28 cellular contexts compared by ENCODE assay signal in the genomic region with DNA sequence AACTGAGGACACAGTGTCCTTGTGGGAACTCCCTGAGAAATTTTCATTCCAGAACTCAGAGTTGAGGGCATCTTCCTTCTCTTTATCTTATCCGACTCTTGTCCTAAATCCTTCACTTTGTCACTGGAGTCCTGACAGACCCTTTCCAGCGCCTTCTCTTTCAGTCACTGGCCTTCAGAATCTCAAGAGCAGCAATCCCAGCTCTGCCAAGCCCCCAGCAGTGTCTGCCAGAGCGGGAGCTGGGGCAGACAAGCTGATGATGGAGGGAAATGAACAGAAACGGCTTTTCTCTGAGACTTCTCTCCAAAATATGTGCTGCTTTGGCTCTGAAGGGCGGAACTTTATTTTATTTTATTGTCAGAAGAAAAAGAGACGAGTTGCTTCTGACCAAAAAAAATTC. TPM values are rescaled to one million over a fixed set of nuclear protein-coding genes. Genes with fewer than 3 reads are reported as not detected.
DNase-seq lines count a peak whose midpoint lies in the region; ATAC-seq and TF ChIP-seq lines count a peak whose summit lies in the region.
"Had no signal": no experiment of that assay in that cellular context is flagged by ENCODE, and none has a peak within 500 bp of the region (broad histone marks: within the 10 kb centered on the region; RNA-seq: fewer than 3 reads in every experiment).

No MANE protein-coding gene starts in this region.

- no peaks in the 10 kb centered on the region for H3K27me3 ChIP-seq in heart left ventricle
- no peaks in the 10 kb centered on the region for H3K27me3 ChIP-seq in esophagus muscularis mucosa
- H3K27me3 ChIP-seq: BE2C, BLaER1 had no signal

- DNase-seq in left ventricle myocardium superior (peak; percentile 31), heart left ventricle (no peak), esophagus muscularis mucosa (ENCODE audit: extremely low spot score) (peak; percentile 60)
- DNase-seq: 8988T; ACHN; BE2C; C1 segment of cervical spinal cord; CD4-positive, alpha-beta memory T cell; CD4-positive, CD25-positive, alpha-beta regulatory T cell; CD8-positive, alpha-beta memory T cell; COR-L47; DMS 273 treated with DMSO at 0.1 percent for 48 hours; DMS153; DMS53; DMS79; DND-41; EL; GDM1 had no signal

- no peak for TF ChIP-seq CTCF in heart left ventricle (IDR thresholded peaks at IDR 0.05)
- TF ChIP-seq CTCF in esophagus muscularis mucosa (IDR thresholded peaks at IDR 0.05): no peak
- TF ChIP-seq CTCF in nephron (IDR thresholded peaks at IDR 0.05; ENCODE audit: unreplicated experiment in 3 of 3): no peak

- intact Hi-C loops in left ventricle myocardium superior (cut with micrococcal nuclease) (no loop called here), heart left ventricle (cut with DNase I) (no loop called here), esophagus muscularis mucosa (cut with DNase I) (no loop called here)

- H3K27ac ChIP-seq in heart left ventricle (no peak overlapping the region), esophagus muscularis mucosa (replicated peaks in 1 of 4) (no peak overlapping the region)
- H3K27ac ChIP-seq: BLaER1 had no signal

- ATAC-seq in left ventricle myocardium superior: no peak
- no peak for ATAC-seq in heart left ventricle
- no peak for ATAC-seq in GM19397 (IDR thresholded peaks at IDR 0.05; ENCODE audit: unreplicated experiment)
- ATAC-seq in HG03025 (IDR thresholded peaks at IDR 0.05; ENCODE audit: low FRiP score, unreplicated experiment): no peak
- ATAC-seq: GM12878 had no signal

- H3K36me3 ChIP-seq in heart left ventricle (no peaks in the 10 kb centered on the region), esophagus muscularis mucosa (no peaks in the 10 kb centered on the region)
- H3K36me3 ChIP-seq: BE2C, BLaER1 had no signal

- H3K4me1 Mint-ChIP-seq in nephron: peaks cover 32% of the 10 kb centered on the region
- H3K4me1 Mint-ChIP-seq: CD14-positive monocyte; CD4-positive, alpha-beta memory T cell; CD4-positive, CD25-positive, alpha-beta regulatory T cell; CD8-positive, alpha-beta memory T cell had no signal

- H3K27ac Mint-ChIP-seq in nephron: peak overlapping the region in 2 of 3 experiments; percentile 49 to 60
- H3K27ac Mint-ChIP-seq: CD14-positive monocyte; CD4-positive, alpha-beta memory T cell; CD4-positive, CD25-positive, alpha-beta regulatory T cell; CD8-positive, alpha-beta memory T cell had no signal

- H3K4me1 ChIP-seq in heart left ventricle (peaks cover 0 to 16% (median 4%) of the 10 kb centered on the region in 12 donors), esophagus muscularis mucosa (peaks cover 0 to 16% (median 15%) of the 10 kb centered on the region in 4 donors)
- H3K4me1 ChIP-seq: BE2C, BLaER1 had no signal

- H3K27me3 Mint-ChIP-seq in nephron (ENCODE audit: low read depth): peaks cover 12% of the 10 kb centered on the region

- no peak for TF ChIP-seq EP300 in esophagus muscularis mucosa (IDR thresholded peaks at IDR 0.05)

- 71 to 79% (median 74%) methylated on average over 6 of the region's 6 CpGs for whole genome bisulfite sequencing in heart left ventricle, 4 donors
- WGBS in esophagus muscularis mucosa: 73% methylated on average over 6 of the region's 6 CpGs

- no peaks in the 10 kb centered on the region for H3K36me3 Mint-ChIP-seq in nephron (ENCODE audit: low read depth)
- H3K36me3 Mint-ChIP-seq: CD14-positive monocyte; CD4-positive, CD25-positive, alpha-beta regulatory T cell had no signal

- no peak overlapping the region for H3K4me3 Mint-ChIP-seq in nephron
- H3K4me3 Mint-ChIP-seq: CD14-positive monocyte; CD4-positive, alpha-beta memory T cell; CD4-positive, CD25-positive, alpha-beta regulatory T cell; CD8-positive, alpha-beta memory T cell had no signal

- peaks cover 11% of the 10 kb centered on the region for H3K9me3 Mint-ChIP-seq in nephron

- H3K4me3 ChIP-seq in heart left ventricle (no peak overlapping the region), esophagus muscularis mucosa (no peak overlapping the region)
- H3K4me3 ChIP-seq: BLaER1, GM12878 had no signal

- H3K9me3 ChIP-seq in heart left ventricle (peaks cover 0 to 8% (median 0%) of the 10 kb centered on the region in 12 donors), esophagus muscularis mucosa (no peaks in the 10 kb centered on the region)
- H3K9me3 ChIP-seq: BE2C had no signal

- TF ChIP-seq POLR2A in heart left ventricle (IDR thresholded peaks at IDR 0.05): no peak
- TF ChIP-seq POLR2A in esophagus muscularis mucosa (IDR thresholded peaks at IDR 0.05; ENCODE audit: low read depth): no peak

RNA-seq across cellular contexts. Expression of a gene that starts 32.3 kb away (rescaled TPM):
- 2.6 TPM for total RNA-seq in left ventricle myocardium superior
- 1 to 10 TPM; 1.4 to 4.1 (median 2.9) TPM for total RNA-seq in heart left ventricle
- polyA plus RNA-seq in heart left ventricle: 1 to 10 TPM; 2.3 to 2.7 TPM
- 1 to 10 TPM; 3.0 to 4.6 (median 3.2) TPM for total RNA-seq in esophagus muscularis mucosa

RNA-seq across cellular contexts. Expression of a gene that starts 52.1 kb away (rescaled TPM):
- total RNA-seq in left ventricle myocardium superior: 0.37 TPM
- total RNA-seq in heart left ventricle: 1 to 10 TPM in 2 of 9 donors, under 1 TPM in 2, not detected in 5; 0.58 to 4.2 (median 1.5) TPM
- polyA plus RNA-seq in heart left ventricle: 1 to 10 TPM in 1 of 2 donors, under 1 TPM in 1; 0.57 to 6.5 TPM
- total RNA-seq in esophagus muscularis mucosa: not detected
- total RNA-seq: A673; CD4-positive, alpha-beta memory T cell; CD4-positive, CD25-positive, alpha-beta regulatory T cell; CD8-positive, alpha-beta memory T cell; Daoy; G401; GM12878 had no signal
- polyA plus RNA-seq: AG04450; CD14-positive monocyte; CD4-positive, alpha-beta memory T cell; CD4-positive, CD25-positive, alpha-beta regulatory T cell; CD8-positive, alpha-beta memory T cell had no signal

Comparison
In these comparisons a context has a peak if more than half of its experiments do, and no peak if none do; other contexts are left out.
1. DNase-seq: peak in left ventricle myocardium superior (single experiment) and esophagus muscularis mucosa (single experiment); none in heart left ventricle (0 of 5).